24 cellular contexts compared by ENCODE assay signal in genomic region chr22:50483556-50483955, GRCh38. TPM values are rescaled to one million over a fixed set of nuclear protein-coding genes. Genes with fewer than 3 reads are reported as not detected.
"Had no signal": no experiment of that assay in that cellular context is flagged by ENCODE, and none has a peak within 500 bp of the region (broad histone marks: within the 10 kb centered on the region; RNA-seq: fewer than 3 reads in every experiment).

No MANE protein-coding gene starts in this region.

- H3K36me3 ChIP-seq: ascending aorta, gastrocnemius medialis, heart right ventricle, neutrophil, transverse colon had no signal

- H3K4me1 ChIP-seq: gastrocnemius medialis had no signal

- H3K36me3 Mint-ChIP-seq: naive B cell; stimulated activated memory B cell treated with anti-CD40 and anti-IgM and Interleukin-4, amounts not matched to agents 10 μg/mL and 1 μg/mL and 100 μg/mL, for 72 hours had no signal

- H3K9me3 Mint-ChIP-seq: activated CD4-positive, alpha-beta T cell treated with anti-CD3 and anti-CD28 coated beads, Interleukin-2, amount 10 ng/mL, durations not matched to agents 24 days and 14 days; activated naive CD4-positive, alpha-beta T cell treated with anti-CD3 and anti-CD28 coated beads for 36 hours; activated naive CD8-positive, alpha-beta T cell treated with anti-CD3 and anti-CD28 coated beads, Interleukin-2, amount 50 U/mL, for 24 hours; dendritic cell treated with granulocyte-macrophage colony-stimulating factor and Interleukin-4, amounts not matched to agents 40 ng/mL and 50 ng/mL, for 4 days; naive B cell; stimulated activated memory B cell treated with anti-CD40 and anti-IgM and Interleukin-4, amounts not matched to agents 10 μg/mL and 1 μg/mL and 100 μg/mL, for 72 hours had no signal

- H3K27ac ChIP-seq: ascending aorta, epithelial cell of prostate, gastrocnemius medialis, heart right ventricle, neutrophil had no signal

- H3K27ac Mint-ChIP-seq: activated CD4-positive, alpha-beta T cell treated with anti-CD3 and anti-CD28 coated beads, Interleukin-2, amount 10 ng/mL, durations not matched to agents 24 days and 14 days; activated CD8-positive, alpha-beta T cell treated with anti-CD3 and anti-CD28 coated beads, Interleukin-2, amount 10 ng/mL, durations not matched to agents 7 days and 5 days; activated naive CD4-positive, alpha-beta T cell treated with anti-CD3 and anti-CD28 coated beads for 36 hours; activated naive CD8-positive, alpha-beta T cell treated with anti-CD3 and anti-CD28 coated beads, Interleukin-2, amount 50 U/mL, for 24 hours; dendritic cell treated with granulocyte-macrophage colony-stimulating factor and Interleukin-4, amounts not matched to agents 40 ng/mL and 50 ng/mL, for 4 days; stimulated activated memory B cell treated with anti-CD40 and anti-IgM and Interleukin-4, amounts not matched to agents 10 μg/mL and 1 μg/mL and 100 μg/mL, for 72 hours had no signal

- H3K9me3 ChIP-seq: ascending aorta, gastrocnemius medialis, heart right ventricle, neutrophil, transverse colon had no signal

- ATAC-seq: activated CD8-positive, alpha-beta T cell treated with anti-CD3 and anti-CD28 coated beads, Interleukin-2, amount 10 ng/mL, durations not matched to agents 7 days and 5 days; activated naive CD8-positive, alpha-beta T cell treated with anti-CD3 and anti-CD28 coated beads, Interleukin-2, amount 50 U/mL, for 24 hours; gastrocnemius medialis; heart right ventricle had no signal

- DNase-seq: activated CD4-positive, alpha-beta T cell treated with anti-CD3 and anti-CD28 coated beads, Interleukin-2, amount 10 ng/mL, durations not matched to agents 24 days and 14 days; activated CD4-positive, CD25-positive, alpha-beta regulatory T cell; activated CD8-positive, alpha-beta memory T cell treated with anti-CD3 and anti-CD28 coated beads, Interleukin-2, amount 50 U/mL, for 48 hours; activated CD8-positive, alpha-beta T cell treated with anti-CD3 and anti-CD28 coated beads, Interleukin-2, amount 10 ng/mL, durations not matched to agents 7 days and 5 days; activated naive CD4-positive, alpha-beta T cell treated with anti-CD3 and anti-CD28 coated beads for 36 hours; activated naive CD8-positive, alpha-beta T cell treated with anti-CD3 and anti-CD28 coated beads, Interleukin-2, amount 50 U/mL, for 24 hours; gastrocnemius medialis; heart right ventricle; left colon; naive B cell; retina; stimulated activated CD4-positive, alpha-beta T cell treated with anti-CD3 and anti-CD28 coated beads, Interleukin-2, amount 100 ng/mL, for 48 hours; transverse colon had no signal

- H3K4me3 ChIP-seq: ascending aorta, gastrocnemius medialis, heart right ventricle, transverse colon had no signal

- FAIRE-seq: bronchial epithelial cell had no signal

- H3K4me3 Mint-ChIP-seq: activated CD8-positive, alpha-beta T cell treated with anti-CD3 and anti-CD28 coated beads, Interleukin-2, amount 10 ng/mL, durations not matched to agents 7 days and 5 days; dendritic cell treated with granulocyte-macrophage colony-stimulating factor and Interleukin-4, amounts not matched to agents 40 ng/mL and 50 ng/mL, for 4 days; stimulated activated memory B cell treated with anti-CD40 and anti-IgM and Interleukin-4, amounts not matched to agents 10 μg/mL and 1 μg/mL and 100 μg/mL, for 72 hours had no signal

RNA-seq across cellular contexts. Expression of gene ADM2, which starts 2.2 kb away (rescaled TPM):
- total RNA-seq: ascending aorta, subcutaneous adipose tissue had no signal

RNA-seq across cellular contexts. Expression of gene MIOX, which starts 3.1 kb away (rescaled TPM):
- total RNA-seq: ascending aorta, bronchial epithelial cell, cerebellum, gastrocnemius medialis, heart right ventricle, left colon, lung microvascular endothelial cell, mononuclear cell, skeletal muscle tissue, subcutaneous adipose tissue, transverse colon had no signal
- polyA plus RNA-seq: heart right ventricle had no signal
